Comparison of ENCODE assay signal across 18 cellular contexts in the genomic region with DNA sequence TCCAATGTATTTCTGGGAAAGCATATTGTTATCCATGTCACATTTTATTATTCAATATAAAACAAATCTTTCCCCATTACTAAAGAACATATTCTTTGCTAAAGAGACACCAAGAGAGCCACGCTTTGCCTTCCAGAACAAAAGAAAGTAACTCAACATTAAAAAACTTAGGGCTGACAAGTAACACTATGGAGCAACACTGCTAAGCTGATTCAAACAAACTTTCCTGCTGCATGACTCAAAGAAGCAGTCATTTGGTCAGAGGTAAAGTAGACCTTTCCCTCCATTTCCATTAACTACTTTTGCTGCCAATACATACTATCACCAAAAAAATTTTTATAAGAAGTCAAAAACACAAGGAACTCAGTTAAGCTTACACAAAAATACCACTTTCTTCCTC.
DNase-seq lines count a peak whose midpoint lies in the region; ATAC-seq and TF ChIP-seq lines count a peak whose summit lies in the region.
"Had no signal": no experiment of that assay in that cellular context is flagged by ENCODE, and none has a peak within 500 bp of the region (broad histone marks: within the 10 kb centered on the region; RNA-seq: fewer than 3 reads in every experiment).

No MANE protein-coding gene starts in this region.

- H3K27me3 Mint-ChIP-seq in endodermal cell (ENCODE audit: insufficient read depth): no peaks in the 10 kb centered on the region
- H3K27me3 Mint-ChIP-seq: activated naive CD8-positive, alpha-beta T cell treated with anti-CD3 and anti-CD28 coated beads for 36 hours; activated T-cell treated with anti-CD3 and anti-CD28 coated beads, Interleukin-2, amount 50 U/mL, for 24 hours; stimulated activated naive CD8-positive, alpha-beta T cell treated with anti-CD3 and anti-CD28 coated beads, Interleukin-15, Interleukin-2, amounts not matched to agents 100 ng/mL and 50 ng/mL, for 24 hours had no signal

- H3K4me1 ChIP-seq in endodermal cell (ENCODE audit: control insufficient read depth, insufficient read depth, low read length) (peaks cover 10% of the 10 kb centered on the region), mesenchymal stem cell (ENCODE audit: control insufficient read depth, insufficient read depth, low read depth, low read length) (peaks cover 3% of the 10 kb centered on the region)

- DNase-seq in EH (ENCODE audit: low read depth): peak; percentile 26
- DNase-seq in M059J (ENCODE audit: low read depth): peak; percentile 54
- no peak for DNase-seq in endodermal cell
- DNase-seq in mesenchymal stem cell: peak; percentile 61
- no peak for DNase-seq in NCI-H128 (lab: John Stamatoyannopoulos, UW; ENCODE audit: unreplicated experiment)
- DNase-seq in GM19238 (ENCODE audit: insufficient read length, low spot score): no peak
- no peak for DNase-seq in SKM-1 (lab: John Stamatoyannopoulos, UW; ENCODE audit: unreplicated experiment)
- DNase-seq: activated CD4-positive, alpha-beta T cell treated with anti-CD3 and anti-CD28 coated beads, Interleukin-2, amount 50 U/mL, for 48 hours; activated naive CD8-positive, alpha-beta T cell treated with anti-CD3 and anti-CD28 coated beads for 36 hours; activated T-cell treated with anti-CD3 and anti-CD28 coated beads, Interleukin-2, amount 50 U/mL, for 24 hours; hippocampal formation; left ventricle myocardium superior; naive thymus-derived CD4-positive, alpha-beta T cell; NCI-H2029; NCI-H526 treated with DMSO at 0.1 percent for 48 hours; spleen had no signal

- H3K4me3 ChIP-seq in endodermal cell (ENCODE audit: low read length) (no peak overlapping the region), mesenchymal stem cell (ENCODE audit: insufficient read depth in 1 of 2, low read depth in 1 of 2, low read length in 2 of 2) (no peak overlapping the region)
- H3K4me3 ChIP-seq: spleen had no signal

- H3K23ac ChIP-seq in mesenchymal stem cell (ENCODE audit: low read length in 2 of 2): no peak overlapping the region

- H3K27ac ChIP-seq in endodermal cell (ENCODE audit: low read depth, low read length) (no peak overlapping the region), mesenchymal stem cell (ENCODE audit: low read length, poor library complexity, severe bottlenecking) (no peak overlapping the region)
- H3K27ac ChIP-seq: spleen had no signal

- peaks cover 20% of the 10 kb centered on the region for H3K79me1 ChIP-seq in mesenchymal stem cell (replicated peaks; ENCODE audit: low read length, poor library complexity, severe bottlenecking)

- H3K4me3 Mint-ChIP-seq in endodermal cell: no peak overlapping the region
- H3K4me3 Mint-ChIP-seq: activated naive CD8-positive, alpha-beta T cell treated with anti-CD3 and anti-CD28 coated beads for 36 hours; activated T-cell treated with anti-CD3 and anti-CD28 coated beads, Interleukin-2, amount 50 U/mL, for 24 hours; naive thymus-derived CD4-positive, alpha-beta T cell; stimulated activated naive CD8-positive, alpha-beta T cell treated with anti-CD3 and anti-CD28 coated beads, Interleukin-15, Interleukin-2, amounts not matched to agents 100 ng/mL and 50 ng/mL, for 24 hours had no signal

- H3K27ac Mint-ChIP-seq in endodermal cell: peak overlapping the region; percentile 36
- H3K27ac Mint-ChIP-seq: activated naive CD8-positive, alpha-beta T cell treated with anti-CD3 and anti-CD28 coated beads for 36 hours; activated T-cell treated with anti-CD3 and anti-CD28 coated beads, Interleukin-2, amount 50 U/mL, for 24 hours; naive thymus-derived CD4-positive, alpha-beta T cell; stimulated activated naive CD8-positive, alpha-beta T cell treated with anti-CD3 and anti-CD28 coated beads, Interleukin-15, Interleukin-2, amounts not matched to agents 100 ng/mL and 50 ng/mL, for 24 hours had no signal

- ATAC-seq in GM18907 (IDR thresholded peaks at IDR 0.05; ENCODE audit: unreplicated experiment): no peak
- ATAC-seq: left ventricle myocardium superior; naive thymus-derived CD4-positive, alpha-beta T cell had no signal

- H3K36me3 Mint-ChIP-seq in endodermal cell (ENCODE audit: low read depth): peaks cover 9% of the 10 kb centered on the region
- H3K36me3 Mint-ChIP-seq: activated naive CD8-positive, alpha-beta T cell treated with anti-CD3 and anti-CD28 coated beads for 36 hours; naive thymus-derived CD4-positive, alpha-beta T cell had no signal

- H4K91ac ChIP-seq in mesenchymal stem cell (ENCODE audit: low read length): no peak overlapping the region

- WGBS in endodermal cell (ENCODE audit: insufficient coverage in 1 of 2, insufficient read length in 1 of 2), 2 experiments: 94 to 100% methylated on average over 1 of the region's 1 CpG
- WGBS in mesenchymal stem cell: 76% methylated on average over 1 of the region's 1 CpG

- no peak overlapping the region for H2BK15ac ChIP-seq in mesenchymal stem cell (ENCODE audit: low read depth, poor library complexity, severe bottlenecking)

- no peaks in the 10 kb centered on the region for H3K36me3 ChIP-seq in endodermal cell (ENCODE audit: control insufficient read depth, insufficient read depth, low read length)
- H3K36me3 ChIP-seq in mesenchymal stem cell (ENCODE audit: control insufficient read depth in 1 of 2, insufficient read depth in 2 of 2, low read depth in 1 of 2, low read length in 2 of 2): no peaks in the 10 kb centered on the region
- H3K36me3 ChIP-seq: spleen had no signal

- H4K8ac ChIP-seq in mesenchymal stem cell (ENCODE audit: low read length): no peak overlapping the region

- no peak overlapping the region for H3K18ac ChIP-seq in mesenchymal stem cell (ENCODE audit: low read depth in 1 of 2, low read length in 2 of 2)

- no peak overlapping the region for H2BK120ac ChIP-seq in mesenchymal stem cell (ENCODE audit: low read depth, low read length)

- H3K27me3 ChIP-seq in endodermal cell (ENCODE audit: control insufficient read depth, insufficient read depth, low read length, poor library complexity, severe bottlenecking) (no peaks in the 10 kb centered on the region), mesenchymal stem cell (ENCODE audit: control insufficient read depth in 1 of 2, insufficient read depth in 1 of 2, low read length in 2 of 2) (no peaks in the 10 kb centered on the region)
- H3K27me3 ChIP-seq: spleen had no signal

- no peak overlapping the region for H3K4me2 ChIP-seq in mesenchymal stem cell (ENCODE audit: low read length, poor library complexity, severe bottlenecking)

- H3K4ac ChIP-seq in mesenchymal stem cell (ENCODE audit: low read depth in 1 of 2, low read length in 2 of 2): no peak overlapping the region

- no peak overlapping the region for H2AFZ ChIP-seq in mesenchymal stem cell (ENCODE audit: low read depth, low read length)

- TF ChIP-seq CTCF in endodermal cell (conservative IDR thresholded peaks at IDR 0.05): no peak

- peaks cover 29% of the 10 kb centered on the region for H3K4me1 Mint-ChIP-seq in endodermal cell
- H3K4me1 Mint-ChIP-seq: activated naive CD8-positive, alpha-beta T cell treated with anti-CD3 and anti-CD28 coated beads for 36 hours; naive thymus-derived CD4-positive, alpha-beta T cell had no signal

- H3K9me3 ChIP-seq in endodermal cell (ENCODE audit: control insufficient read depth, low read length): peaks cover 18% of the 10 kb centered on the region
- H3K9me3 ChIP-seq in mesenchymal stem cell (ENCODE audit: control insufficient read depth, low read length): peaks cover 5% of the 10 kb centered on the region

- H2BK12ac ChIP-seq in mesenchymal stem cell (ENCODE audit: low read length in 2 of 2): no peak overlapping the region

- H3K9ac ChIP-seq in endodermal cell (ENCODE audit: extremely low read depth, low read length, poor library complexity, severe bottlenecking) (no peak overlapping the region), mesenchymal stem cell (ENCODE audit: low read length) (peak overlapping the region; percentile 27)

- no peak overlapping the region for H2AK5ac ChIP-seq in mesenchymal stem cell (ENCODE audit: low read length, severe bottlenecking)

- no peak overlapping the region for H2BK5ac ChIP-seq in mesenchymal stem cell (ENCODE audit: low read depth, low read length, poor library complexity, severe bottlenecking)

- H3K14ac ChIP-seq in mesenchymal stem cell (ENCODE audit: low read length in 2 of 2): no peak overlapping the region

- H3K9me3 Mint-ChIP-seq in endodermal cell: peaks cover 20% of the 10 kb centered on the region

Comparison
In these comparisons a context has a peak if more than half of its experiments do, and no peak if none do; other contexts are left out.
1. DNase-seq: peak in EH (single experiment), M059J (single experiment) and mesenchymal stem cell (single experiment); none in endodermal cell (single experiment), NCI-H128 (single experiment), GM19238 (single experiment) and SKM-1 (single experiment).